13 cellular contexts compared by ENCODE assay signal in genomic region chr4:71074452-71075299, GRCh38.
DNase-seq lines count a peak whose midpoint lies in the region; ATAC-seq and TF ChIP-seq lines count a peak whose summit lies in the region.
"Had no signal": no experiment of that assay in that cellular context is flagged by ENCODE, and none has a peak within 500 bp of the region (broad histone marks: within the 10 kb centered on the region; RNA-seq: fewer than 3 reads in every experiment).

No MANE protein-coding gene starts in this region.

- no peaks in the 10 kb centered on the region for H3K9me3 ChIP-seq in GM23248 (ENCODE audit: low read depth)
- no peaks in the 10 kb centered on the region for H3K9me3 ChIP-seq in hepatocyte (ENCODE audit: low read depth)
- H3K9me3 ChIP-seq in CD8-positive, alpha-beta T cell (ENCODE audit: low read length): no peaks in the 10 kb centered on the region
- H3K9me3 ChIP-seq: lower lobe of right lung had no signal

- no peaks in the 10 kb centered on the region for H3F3A ChIP-seq in GM23248 (ENCODE audit: insufficient read depth)

- peak overlapping the region; percentile 21 for H3K27ac Mint-ChIP-seq in stimulated activated effector memory CD8-positive, alpha-beta T cell treated with anti-CD3 and anti-CD28 coated beads, Interleukin-12 subunit alpha, Interleukin-12 subunit beta, amount 100 ng/mL, for 72 hours
- H3K27ac Mint-ChIP-seq in CD8-positive, alpha-beta T cell: no peak overlapping the region

- POLR2A ChIA-PET in CD8-positive, alpha-beta T cell (lab: Charles Lee): no interaction called here

- no peaks in the 10 kb centered on the region for H3K9me2 ChIP-seq in GM23248 (ENCODE audit: insufficient read depth)
- no peaks in the 10 kb centered on the region for H3K9me2 ChIP-seq in hepatocyte (replicated peaks; ENCODE audit: insufficient read depth)

- CTCF ChIA-PET in CD8-positive, alpha-beta T cell (lab: Charles Lee): no interaction called here

- H3K4me2 ChIP-seq in GM23248 (ENCODE audit: unreplicated experiment) (peak overlapping the region; percentile 39), hepatocyte (no peak overlapping the region)

- peaks cover 11% of the 10 kb centered on the region for H3K27me3 Mint-ChIP-seq in CD8-positive, alpha-beta T cell (ENCODE audit: low read depth)

- H3K4me1 ChIP-seq in GM23248 (ENCODE audit: insufficient read depth) (peaks cover 4% of the 10 kb centered on the region; the same call in 1 of the 2 replicates), hepatocyte (ENCODE audit: insufficient read depth) (no peaks in the 10 kb centered on the region)
- no peaks in the 10 kb centered on the region for H3K4me1 ChIP-seq in CD8-positive, alpha-beta T cell (ENCODE audit: insufficient read depth, low read length)
- H3K4me1 ChIP-seq: lower lobe of right lung had no signal

- H3K9me3 Mint-ChIP-seq in stimulated activated effector memory CD8-positive, alpha-beta T cell treated with anti-CD3 and anti-CD28 coated beads, Interleukin-12 subunit alpha, Interleukin-12 subunit beta, amount 100 ng/mL, for 72 hours: no peaks in the 10 kb centered on the region
- no peaks in the 10 kb centered on the region for H3K9me3 Mint-ChIP-seq in CD8-positive, alpha-beta T cell

- no peaks in the 10 kb centered on the region for H3K79me2 ChIP-seq in GM23248 (ENCODE audit: insufficient read depth)
- H3K79me2 ChIP-seq in hepatocyte: no peaks in the 10 kb centered on the region

- H2AFZ ChIP-seq in GM23248: peak overlapping the region; percentile 79
- peak overlapping the region; percentile 32 for H2AFZ ChIP-seq in hepatocyte

- H3K4me1 Mint-ChIP-seq in stimulated activated effector memory CD8-positive, alpha-beta T cell treated with anti-CD3 and anti-CD28 coated beads, Interleukin-12 subunit alpha, Interleukin-12 subunit beta, amount 100 ng/mL, for 72 hours: peaks cover 5% of the 10 kb centered on the region
- no peaks in the 10 kb centered on the region for H3K4me1 Mint-ChIP-seq in CD8-positive, alpha-beta T cell (ENCODE audit: low read depth)

- no peaks in the 10 kb centered on the region for H3K27me3 ChIP-seq in GM23248 (replicated peaks; ENCODE audit: insufficient read depth)
- H3K27me3 ChIP-seq in hepatocyte: no peaks in the 10 kb centered on the region
- no peaks in the 10 kb centered on the region for H3K27me3 ChIP-seq in CD8-positive, alpha-beta T cell (ENCODE audit: insufficient read depth, low read length)

- in situ Hi-C loops in GM23248 (cut with MboI): no loop called here

- TF ChIP-seq CTCF in cardiac fibroblast (IDR thresholded peaks at IDR 0.05; ENCODE audit: low read depth, low read length) (no peak), hepatocyte (IDR thresholded peaks at IDR 0.05; ENCODE audit: poor library complexity) (no peak)
- no peak for TF ChIP-seq CTCF in CD8-positive, alpha-beta T cell (IDR thresholded peaks at IDR 0.05)

- DNase-seq in GM23248 (peak; percentile 49), cardiac fibroblast (ENCODE audit: low read depth in 2 of 2) (peak; percentile 1 to 5), hepatocyte (ENCODE audit: low spot score) (no peak), SW480 (ENCODE audit: low spot score) (no peak)
- no peak for DNase-seq in stimulated activated effector memory CD8-positive, alpha-beta T cell treated with anti-CD3 and anti-CD28 coated beads, Interleukin-12 subunit alpha, Interleukin-12 subunit beta, amount 100 ng/mL, for 72 hours (ENCODE audit: low spot score in 2 of 2)
- no peak for DNase-seq in CD8-positive, alpha-beta T cell
- DNase-seq: activated T-cell treated with anti-CD3 and anti-CD28 coated beads, Interleukin-2, amount 50 U/mL, for 48 hours; DMS153; lower lobe of right lung; WERI-Rb-1 had no signal

- no peaks in the 10 kb centered on the region for H4K20me1 ChIP-seq in GM23248 (ENCODE audit: insufficient read depth)
- no peaks in the 10 kb centered on the region for H4K20me1 ChIP-seq in hepatocyte (ENCODE audit: insufficient read depth, poor library complexity, severe bottlenecking)

- no peaks in the 10 kb centered on the region for H3K36me3 Mint-ChIP-seq in stimulated activated effector memory CD8-positive, alpha-beta T cell treated with anti-CD3 and anti-CD28 coated beads, Interleukin-12 subunit alpha, Interleukin-12 subunit beta, amount 100 ng/mL, for 72 hours
- H3K36me3 Mint-ChIP-seq in CD8-positive, alpha-beta T cell: no peaks in the 10 kb centered on the region

- H3K36me3 ChIP-seq in GM23248 (ENCODE audit: low read depth) (no peaks in the 10 kb centered on the region), hepatocyte (replicated peaks; ENCODE audit: insufficient read depth, low read depth) (no peaks in the 10 kb centered on the region)
- no peaks in the 10 kb centered on the region for H3K36me3 ChIP-seq in CD8-positive, alpha-beta T cell (ENCODE audit: insufficient read depth, low read length)
- H3K36me3 ChIP-seq: lower lobe of right lung, WERI-Rb-1 had no signal

- no peak for ATAC-seq in stimulated activated effector memory CD8-positive, alpha-beta T cell treated with anti-CD3 and anti-CD28 coated beads, Interleukin-12 subunit alpha, Interleukin-12 subunit beta, amount 100 ng/mL, for 72 hours
- ATAC-seq in GM18519 (IDR thresholded peaks at IDR 0.05; ENCODE audit: low FRiP score, unreplicated experiment) (no peak), HG03045 (IDR thresholded peaks at IDR 0.05; ENCODE audit: unreplicated experiment) (no peak)
- ATAC-seq in CD8-positive, alpha-beta T cell: no peak
- ATAC-seq: lower lobe of right lung, sciatic nerve had no signal

- H3K9ac ChIP-seq in GM23248: peak overlapping the region; percentile 36

- intact Hi-C loops in CD8-positive, alpha-beta T cell (cut with DNase I, micrococcal nuclease): no loop called here

- H3K4me3 Mint-ChIP-seq in stimulated activated effector memory CD8-positive, alpha-beta T cell treated with anti-CD3 and anti-CD28 coated beads, Interleukin-12 subunit alpha, Interleukin-12 subunit beta, amount 100 ng/mL, for 72 hours: no peak overlapping the region
- H3K4me3 Mint-ChIP-seq in CD8-positive, alpha-beta T cell: no peak overlapping the region

- H3K4me3 ChIP-seq in GM23248: peak overlapping the region; percentile 26
- H3K4me3 ChIP-seq in cardiac fibroblast (replicated peaks in 1 of 2; ENCODE audit: low read depth in 2 of 2, low read length in 2 of 2): no peak overlapping the region
- no peak overlapping the region for H3K4me3 ChIP-seq in hepatocyte
- no peak overlapping the region for H3K4me3 ChIP-seq in CD8-positive, alpha-beta T cell (ENCODE audit: low read depth, low read length)
- H3K4me3 ChIP-seq: lower lobe of right lung had no signal

- WGBS in GM23248 (ENCODE audit: low coverage in 1 of 2, low lambda C conversion rate in 2 of 2, missing lambda C conversion rate in 2 of 2), 2 experiments: 35 to 37% methylated on average over 10 of the region's 10 CpGs
- 85% methylated on average over 10 of the region's 10 CpGs for WGBS in hepatocyte (ENCODE audit: low lambda C conversion rate, missing lambda C conversion rate)

- H3K27ac ChIP-seq in GM23248 (no peak overlapping the region), hepatocyte (no peak overlapping the region)
- no peak overlapping the region for H3K27ac ChIP-seq in CD8-positive, alpha-beta T cell (ENCODE audit: low read depth, low read length)
- H3K27ac ChIP-seq: lower lobe of right lung, WERI-Rb-1 had no signal

Comparison
In these comparisons a context has a peak if more than half of its experiments do, and no peak if none do; other contexts are left out.
1. DNase-seq: peak in GM23248 (single experiment) and cardiac fibroblast (2 of 2); none in hepatocyte (single experiment), stimulated activated effector memory CD8-positive, alpha-beta T cell treated with anti-CD3 and anti-CD28 coated beads, Interleukin-12 subunit alpha, Interleukin-12 subunit beta, amount 100 ng/mL, for 72 hours (0 of 2), SW480 (single experiment) and CD8-positive, alpha-beta T cell (0 of 7).